In genomic region chr19:10338940-10339339, GRCh38 we compare ENCODE assay signal across 10 cellular contexts. TPM values are rescaled to one million over a fixed set of nuclear protein-coding genes. Genes with fewer than 3 reads are reported as not detected.
DNase-seq lines count a peak whose midpoint lies in the region; ATAC-seq and TF ChIP-seq lines count a peak whose summit lies in the region.
"Had no signal": no experiment of that assay in that cellular context is flagged by ENCODE, and none has a peak within 500 bp of the region (broad histone marks: within the 10 kb centered on the region; RNA-seq: fewer than 3 reads in every experiment).

No MANE protein-coding gene starts in this region.

- H4K20me1 ChIP-seq in PC-9 (ENCODE audit: insufficient read depth) = no peaks in the 10 kb centered on the region

- H3K4me1 ChIP-seq in PC-9 (replicated peaks; ENCODE audit: insufficient read depth) = no peaks in the 10 kb centered on the region
- peaks cover 0 to 13% (median 2%) of the 10 kb centered on the region in 4 donors for H3K4me1 ChIP-seq in transverse colon

- TF ChIP-seq EP300 in transverse colon (IDR thresholded peaks at IDR 0.05; ENCODE audit: low read depth) = no peak

- H3K4me1 Mint-ChIP-seq in T-helper 17 cell (peaks cover 19% of the 10 kb centered on the region), immature natural killer cell (peaks cover 26 to 30% of the 10 kb centered on the region in 2 donors)

- H3K27me3 ChIP-seq in PC-9 (ENCODE audit: insufficient read depth, low read depth) (no peaks in the 10 kb centered on the region), transverse colon (no peaks in the 10 kb centered on the region)

- H3K27me3 Mint-ChIP-seq in T-helper 17 cell (no peaks in the 10 kb centered on the region), immature natural killer cell (ENCODE audit: low read depth in 3 of 3) (peaks cover 0 to 6% (median 3%) of the 10 kb centered on the region in 3 donors)

- CTCF ChIA-PET in PC-9 (lab: Charles Lee) = no interaction called here

- H3K36me3 Mint-ChIP-seq in T-helper 17 cell (ENCODE audit: low read depth) (no peaks in the 10 kb centered on the region), immature natural killer cell (no peaks in the 10 kb centered on the region)

- H3K9me3 ChIP-seq in T-helper 17 cell (ENCODE audit: control insufficient read depth, low read length, poor library complexity, severe bottlenecking) (no peaks in the 10 kb centered on the region), PC-9 (ENCODE audit: insufficient read depth, low read depth) (no peaks in the 10 kb centered on the region), transverse colon (no peaks in the 10 kb centered on the region)

- peak; percentile 29 for DNase-seq in stimulated activated CD4-positive, alpha-beta T cell treated with anti-CD3 and anti-CD28 coated beads, Interleukin-15, amount 100 ng/mL, for 24 hours
- DNase-seq in stimulated activated CD4-positive, alpha-beta T cell treated with anti-CD3 and anti-CD28 coated beads, Interleukin-1b, Interleukin-23, amount 100 ng/mL, for 48 hours = no peak
- DNase-seq in T-helper 17 cell (no peak), immature natural killer cell (no peak), PC-9 (no peak), transverse colon (no peak), NCI-H748 treated with DMSO at 0.1 percent for 48 hours (lab: John Stamatoyannopoulos, UW) (no peak)
- DNase-seq: NCI-H1417, NCI-H774 had no signal

- ATAC-seq in T-helper 17 cell (peak; percentile 12), GM18870 (IDR thresholded peaks at IDR 0.05; ENCODE audit: unreplicated experiment) (no peak)

- POLR2A ChIA-PET in PC-9 (lab: Charles Lee; ENCODE audit: unreplicated experiment) = no interaction called here

- in situ Hi-C loops in transverse colon (cut with MboI; ENCODE audit: low pct_ligation_motif_present in 1 of 4, low pct_unique_long_range_greater_than_20kb in 1 of 4, low sequenced_read_pairs in 3 of 4) = no loop called here

- BruUV-seq in PC-9 (replicated peaks; lab: Mats Ljungman, UMichigan) = no TSS peak

- no peaks in the 10 kb centered on the region for H3K9me2 ChIP-seq in PC-9 (ENCODE audit: insufficient read depth)

- peak overlapping the region; percentile 94 for H3K27ac Mint-ChIP-seq in T-helper 17 cell
- peak overlapping the region; percentile 93 to 96 (median 95) for H3K27ac Mint-ChIP-seq in immature natural killer cell

- 0 out of 2 replicates have a peak, but pooled peaks cover 4% of the 10 kb centered on the region for H3F3A ChIP-seq in PC-9 (ENCODE audit: insufficient read depth, low read depth)

- no peak overlapping the region for H3K4me2 ChIP-seq in PC-9

- no peak overlapping the region for H3K27ac ChIP-seq in PC-9
- H3K27ac ChIP-seq in transverse colon = peak overlapping the region in 2 of 4 donors; percentile 34 to 62

- no peak overlapping the region for H2AFZ ChIP-seq in PC-9

- H3K9me3 Mint-ChIP-seq in immature natural killer cell = no peaks in the 10 kb centered on the region

- TF ChIP-seq CTCF in PC-9 (conservative IDR thresholded peaks at IDR 0.05) (no peak), transverse colon (IDR thresholded peaks at IDR 0.05) (no peak)

- H3K79me2 ChIP-seq in PC-9 (ENCODE audit: low read depth) = no peaks in the 10 kb centered on the region

- intact Hi-C loops in PC-9 (cut with micrococcal nuclease; ENCODE audit: unreplicated experiment) = no loop called here
- intact Hi-C loops in transverse colon (cut with DNase I; ENCODE audit: low total_unique reads) = no loop called here

- peak overlapping the region; percentile 97 for H3K4me3 Mint-ChIP-seq in T-helper 17 cell
- H3K4me3 Mint-ChIP-seq in immature natural killer cell = peak overlapping the region; percentile 94 to 99 (median 97)

- H3K36me3 ChIP-seq in PC-9 (ENCODE audit: low read depth) (no peaks in the 10 kb centered on the region), transverse colon (no peaks in the 10 kb centered on the region)

- no peak overlapping the region for H3K4me3 ChIP-seq in PC-9
- peak overlapping the region in 2 of 4 donors; percentile 1 to 38 for H3K4me3 ChIP-seq in transverse colon

- 51 to 73% methylated on average over 4 to 6 of the region's 6 CpGs for WGBS in transverse colon (ENCODE audit: low coverage in 1 of 2), 2 donors

- TF ChIP-seq POLR2A in transverse colon (IDR thresholded peaks at IDR 0.05) = no peak

RNA-seq across cellular contexts. Expression of gene ICAM3, which starts 0.5 kb away (rescaled TPM):
- total RNA-seq in T-helper 17 cell = 100 to 1,000 TPM; 227 to 251 TPM
- 100 to 1,000 TPM; 263 to 292 (median 280) TPM for polyA plus RNA-seq in immature natural killer cell
- 14.0 and 22.7 TPM in 2 replicates for total RNA-seq in PC-9 (2021)
- 10 to 100 TPM in 2 of 4 donors, 1 to 10 TPM in 2; 2.6 to 17.5 (median 8.6) TPM for total RNA-seq in transverse colon

RNA-seq across cellular contexts. Expression of gene RAVER1, which starts 5.6 kb away (rescaled TPM):
- total RNA-seq in T-helper 17 cell = 10 to 100 TPM; 40.2 to 49.8 TPM
- polyA plus RNA-seq in immature natural killer cell = 10 to 100 TPM in 1 of 3 donors, 1 to 10 TPM in 2; 8.7 to 31.5 (median 9.7) TPM
- total RNA-seq in PC-9 (2021) = 52.9 and 83.9 TPM in 2 replicates
- total RNA-seq in transverse colon = 10 to 100 TPM; 35.0 to 39.6 (median 38.6) TPM

RNA-seq across cellular contexts. Expression of gene FDX2, which starts 23.1 kb away (rescaled TPM):
- total RNA-seq in T-helper 17 cell (1 to 10 TPM; 3.3 to 5.9 TPM), PC-9 (2021) (23.1 and 29.2 TPM in 2 replicates), transverse colon (10 to 100 TPM in 1 of 4 donors, 1 to 10 TPM in 2, not detected in 1; 6.1 to 28.9 (median 8.4) TPM)
- 10 to 100 TPM; 12.5 to 17.8 (median 16.6) TPM for polyA plus RNA-seq in immature natural killer cell

RNA-seq across cellular contexts. Expression of gene ZGLP1, which starts 29.3 kb away (rescaled TPM):
- total RNA-seq in T-helper 17 cell = 1 to 10 TPM; 1.1 to 2.4 TPM
- polyA plus RNA-seq in immature natural killer cell = 1 to 10 TPM in 1 of 3 donors, under 1 TPM in 1, not detected in 1; 0.48 to 1.9 TPM
- 7.5 and 10.2 TPM in 2 replicates for total RNA-seq in PC-9 (2021)
- total RNA-seq in transverse colon = 1 to 10 TPM; 1.9 to 8.2 (median 3.8) TPM

RNA-seq across cellular contexts. Expression of gene TYK2, which starts 41.4 kb away (rescaled TPM):
- total RNA-seq in T-helper 17 cell (100 to 1,000 TPM; 241 to 267 TPM), PC-9 (2021) (94.7 and 102 TPM in 2 replicates), transverse colon (100 to 1,000 TPM; 111 to 463 (median 201) TPM)
- polyA plus RNA-seq in immature natural killer cell = 100 to 1,000 TPM in 1 of 3 donors, 10 to 100 TPM in 2; 33.6 to 105 (median 40.6) TPM
